ENCODE assay signal across 25 cellular contexts in the genomic region with DNA sequence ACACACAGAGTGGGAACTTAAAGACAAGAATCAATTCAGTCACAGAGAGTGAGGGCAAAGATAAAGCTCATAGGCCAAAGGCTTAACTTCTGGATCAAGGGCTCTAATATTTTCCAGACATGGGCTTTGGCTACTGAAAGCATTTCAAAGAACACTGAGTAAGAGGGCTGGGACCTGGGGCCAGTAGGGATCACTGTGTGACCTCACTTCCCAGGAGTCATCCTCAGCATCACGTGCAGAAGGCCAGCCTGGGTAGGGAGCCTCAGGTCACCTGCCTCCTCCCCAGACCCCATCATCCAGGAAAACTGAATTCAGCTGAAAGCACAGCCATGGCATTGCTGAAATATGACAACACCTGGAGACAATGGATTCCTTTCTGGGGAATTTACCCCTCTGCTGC.
"Had no signal": no experiment of that assay in that cellular context is flagged by ENCODE, and none has a peak within 500 bp of the region (broad histone marks: within the 10 kb centered on the region; RNA-seq: fewer than 3 reads in every experiment).

No MANE protein-coding gene starts in this region.

- H3K9me3 ChIP-seq: esophagus muscularis mucosa, gastroesophageal sphincter, prostate gland, upper lobe of left lung, vagina had no signal

- H3K4me1 ChIP-seq: prostate gland had no signal

- H3K4me3 ChIP-seq: esophagus muscularis mucosa, gastroesophageal sphincter, hepatocyte, prostate gland, skin epidermis, upper lobe of left lung, vagina had no signal

- H2AFZ ChIP-seq: hepatocyte had no signal

- H3K4me2 ChIP-seq: hepatocyte had no signal

- H3K27me3 ChIP-seq: esophagus muscularis mucosa, gastroesophageal sphincter, hepatocyte, vagina had no signal

- H3K27ac ChIP-seq: esophagus muscularis mucosa, gastroesophageal sphincter, hepatocyte, prostate gland, skin epidermis, upper lobe of left lung, vagina had no signal

- DNase-seq: activated CD4-positive, alpha-beta T cell treated with anti-CD3 and anti-CD28 coated beads for 36 hours; activated CD4-positive, CD25-positive, alpha-beta regulatory T cell; activated naive CD4-positive, alpha-beta T cell; activated T-cell treated with anti-CD3 and anti-CD28 coated beads for 4 hours; activated T-cell treated with anti-CD3 and anti-CD28 coated beads, Interleukin-2, amount 50 U/mL, for 72 hours; anterior cingulate cortex; effector CD4-positive, alpha-beta T cell; islet precursor cell; left cardiac atrium; left ventricle myocardium superior; retina; stimulated activated CD4-positive, alpha-beta T cell treated with anti-CD3 and anti-CD28 coated beads, Interleukin-12 subunit alpha, Interleukin-12 subunit beta, amount 100 ng/mL, for 4 hours; stimulated activated CD4-positive, alpha-beta T cell treated with anti-CD3 and anti-CD28 coated beads, Interleukin-4, amount 100 ng/mL, for 4 hours; stimulated activated CD8-positive, alpha-beta memory T cell treated with anti-CD3 and anti-CD28 coated beads, Interleukin-4, amount 100 ng/mL, for 48 hours; stimulated activated naive CD8-positive, alpha-beta T cell treated with anti-CD3 and anti-CD28 coated beads, Interleukin-15, amount 100 ng/mL, for 72 hours; substantia nigra; upper lobe of left lung had no signal

- H3K36me3 ChIP-seq: esophagus muscularis mucosa, gastroesophageal sphincter, prostate gland, upper lobe of left lung, vagina had no signal

- ATAC-seq: activated CD4-positive, alpha-beta T cell treated with anti-CD3 and anti-CD28 coated beads for 36 hours; activated T-cell treated with anti-CD3 and anti-CD28 coated beads, Interleukin-2, amount 50 U/mL, for 72 hours; gastroesophageal sphincter; left cardiac atrium; left ventricle myocardium superior; sciatic nerve; stimulated activated memory B cell treated with anti-CD40 and anti-IgM and Interleukin-4, amounts not matched to agents 10 μg/mL and 1 μg/mL and 100 μg/mL, for 72 hours; stimulated activated naive CD8-positive, alpha-beta T cell treated with anti-CD3 and anti-CD28 coated beads, Interleukin-15, amount 100 ng/mL, for 72 hours had no signal
